16 cellular contexts compared by ENCODE assay signal in the genomic region with DNA sequence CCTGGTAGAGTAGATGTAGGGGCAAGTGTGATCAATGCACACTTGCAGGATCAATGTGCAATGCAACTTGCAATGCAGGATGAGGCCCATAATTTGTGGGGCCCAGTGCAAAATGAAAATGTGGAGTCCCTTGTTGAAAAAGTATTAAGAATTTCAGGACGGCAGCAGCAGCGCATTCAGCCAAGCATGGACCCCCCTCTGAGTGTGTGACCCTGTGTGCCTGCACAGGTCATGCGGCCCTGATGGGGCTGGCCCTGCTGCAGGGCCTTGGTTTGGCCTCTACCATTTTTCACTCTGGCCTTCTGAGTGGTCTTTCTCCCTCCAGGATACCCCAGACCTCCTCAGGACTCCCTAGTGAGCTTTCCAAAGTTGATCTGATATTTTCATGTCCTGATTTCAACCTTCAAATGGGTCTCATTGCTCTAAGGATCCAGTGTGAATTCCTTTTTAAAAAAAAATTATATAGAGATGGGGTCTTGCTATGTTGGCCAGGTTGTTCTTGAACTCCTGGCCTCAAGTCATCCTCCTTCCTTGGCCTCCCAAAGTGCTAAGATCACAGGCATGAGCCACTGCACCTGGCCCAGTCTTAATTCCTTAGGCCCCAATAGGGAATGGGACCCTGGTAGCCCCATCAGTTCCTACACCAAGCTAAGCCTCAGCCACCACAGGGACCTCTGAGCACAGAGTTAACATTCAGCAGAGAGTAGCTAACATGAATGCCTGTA. TPM values are rescaled to one million over a fixed set of nuclear protein-coding genes. Genes with fewer than 3 reads are reported as not detected.
DNase-seq lines count a peak whose midpoint lies in the region; ATAC-seq, FAIRE-seq and TF ChIP-seq lines count a peak whose summit lies in the region.
"Had no signal": no experiment of that assay in that cellular context is flagged by ENCODE, and none has a peak within 500 bp of the region (broad histone marks: within the 10 kb centered on the region; RNA-seq: fewer than 3 reads in every experiment).

No MANE protein-coding gene starts in this region.

- WGBS in GM12878 (ENCODE audit: insufficient coverage, insufficient replicate concordance, low lambda C conversion rate, missing lambda C conversion rate) = 100% methylated on average over 3 of the region's 3 CpGs
- 61 to 83% methylated on average over 3 of the region's 3 CpGs for WGBS in testis, 2 donors

- RAD21 ChIA-PET in GM12878 (lab: Charles Lee; ENCODE audit: unreplicated experiment) = interaction anchor here (0.7 to 3.4 kb wide), 4 partner anchors 43 to 67 kb away, joined by 3 to 35 read pairs (median 11); partner anchors contain the start of gene DUSP1

- H3K4me2 ChIP-seq in GM12878 (ENCODE audit: control insufficient read depth, insufficient read depth) = peak overlapping the region; percentile 100

- no peaks in the 10 kb centered on the region for H3K27me3 Mint-ChIP-seq in neural crest cell (ENCODE audit: low read depth)
- H3K27me3 Mint-ChIP-seq: activated CD4-positive, alpha-beta T cell treated with anti-CD3 and anti-CD28 coated beads for 36 hours had no signal

- H3K27me3 ChIP-seq in GM12878 (replicated peaks in 1 of 2; ENCODE audit: control insufficient read depth in 2 of 2, insufficient read depth in 2 of 2, low read length in 1 of 2) = no peaks in the 10 kb centered on the region
- no peaks in the 10 kb centered on the region for H3K27me3 ChIP-seq in effector memory CD4-positive, alpha-beta T cell (replicated peaks; ENCODE audit: control insufficient read depth, insufficient read depth, low read length, poor library complexity, severe bottlenecking)
- no peaks in the 10 kb centered on the region for H3K27me3 ChIP-seq in testis
- H3K27me3 ChIP-seq: foreskin keratinocyte, ovary, SJCRH30 had no signal

- POLR2A ChIA-PET in GM12878 (lab: Charles Lee) = interaction anchor here (0.6 to 3.9 kb wide), 6 partner anchors 8 to 67 kb away, joined by 3 to 45 read pairs (median 4); partner anchors contain the start of gene DUSP1

- peak overlapping the region; percentile 94 for H3K27ac ChIP-seq in 22Rv1
- H3K27ac ChIP-seq in GM12878 (ENCODE audit: control insufficient read depth, insufficient read depth) = peak overlapping the region; percentile 95
- no peak overlapping the region for H3K27ac ChIP-seq in effector memory CD4-positive, alpha-beta T cell (ENCODE audit: insufficient read depth, low read length, poor library complexity, severe bottlenecking)
- H3K27ac ChIP-seq in testis = no peak overlapping the region
- H3K27ac ChIP-seq: foreskin keratinocyte, SJCRH30 had no signal

- no peaks in the 10 kb centered on the region for H3K9me3 Mint-ChIP-seq in neural crest cell

- H3K27ac Mint-ChIP-seq in neural crest cell (ENCODE audit: unreplicated experiment) = no peak overlapping the region

- BruUV-seq in GM12878 (replicated peaks; lab: Mats Ljungman, UMichigan) = no TSS peak

- H3K4me1 Mint-ChIP-seq in neural crest cell = peaks cover 28% of the 10 kb centered on the region

- intact Hi-C loops in GM12878 (cut with micrococcal nuclease; ENCODE audit: unreplicated experiment) = loop anchor here (5.0 to 10.0 kb wide), 3 partner anchors 69 to 494 kb away; no protein-coding TSS in a partner anchor
- intact Hi-C loops in testis (cut with DNase I; ENCODE audit: low total_unique reads) = no loop called here

- SMC1A ChIA-PET in GM12878 (lab: Charles Lee; ENCODE audit: uncharacterized antibody, unreplicated experiment) = interaction anchor here (0.9 to 5.5 kb wide), 4 partner anchors 9 to 62 kb away, joined by 3 to 44 read pairs (median 14); no protein-coding TSS in a partner anchor

- TF ChIP-seq POLR2A in GM12878 (IDR thresholded peaks at IDR 0.05; ENCODE audit: low read depth, low read length) (no peak), testis (IDR thresholded peaks at IDR 0.05) (no peak)

- H3K4me3 ChIP-seq in GM12865 (ENCODE audit: low read depth, low read length) (peak overlapping the region; percentile 7; the same call in 1 of the 2 replicates), GM12878 (peak overlapping the region; percentile 97), testis (no peak overlapping the region)
- no peak overlapping the region for H3K4me3 ChIP-seq in effector memory CD4-positive, alpha-beta T cell (ENCODE audit: insufficient read depth, low read depth, low read length, poor library complexity, severe bottlenecking)
- H3K4me3 ChIP-seq: ovary, SJCRH30 had no signal

- FAIRE-seq in GM12878 (lab: Jason Lieb, UNC) = no peak

- H3K9ac ChIP-seq in GM12878 (ENCODE audit: control insufficient read depth, insufficient read depth, low read length) = peak overlapping the region; percentile 78; the same call in 1 of the 2 replicates

- DNase-seq in GM12865 (ENCODE audit: low read depth) (no peak), GM12878 (ENCODE audit: low read depth, low spot score) (no peak), neural crest cell (ENCODE audit: low read depth, low spot score) (no peak), DMS53 (lab: John Stamatoyannopoulos, UW) (no peak), NCI-H774 (lab: John Stamatoyannopoulos, UW) (no peak), testis (no peak)
- DNase-seq in effector memory CD4-positive, alpha-beta T cell = no peak
- DNase-seq: foreskin keratinocyte; GDM1; H7; left cardiac atrium; SJCRH30; stimulated activated CD4-positive, alpha-beta T cell treated with anti-CD3 and anti-CD28 coated beads, Interleukin-2, amount 100 ng/mL, for 48 hours had no signal

- ATAC-seq in GM12878 = no peak
- ATAC-seq: foreskin keratinocyte, left cardiac atrium had no signal

- in situ Hi-C loops in GM12878 (cut with MboI) = no loop called here

- H3K36me3 ChIP-seq in GM12878 (ENCODE audit: control insufficient read depth in 2 of 2, insufficient read depth in 2 of 2, low read length in 1 of 2) (peaks cover 0 to 8% of the 10 kb centered on the region in 2 experiments; a peak in 2 of 4 replicates), testis (ENCODE audit: low read depth, missing control alignments) (no peaks in the 10 kb centered on the region)
- no peaks in the 10 kb centered on the region for H3K36me3 ChIP-seq in effector memory CD4-positive, alpha-beta T cell (ENCODE audit: control insufficient read depth, insufficient read depth, low read length)
- H3K36me3 ChIP-seq: ovary, SJCRH30 had no signal

- TF ChIP-seq CTCF in 22Rv1 (IDR thresholded peaks at IDR 0.05) (no peak), GM12865 (IDR thresholded peaks at IDR 0.05; ENCODE audit: insufficient read depth, low read depth, low read length, missing control alignments) (no peak), GM12878 (IDR thresholded peaks at IDR 0.05 in 2 of 3, conservative IDR thresholded peaks at IDR 0.05 in 1 of 3; ENCODE audit: control insufficient read depth in 2 of 3, extremely low read depth in 1 of 3, insufficient read depth in 1 of 3, low read depth in 3 of 3, low read length in 3 of 3) (no peak), neural crest cell (conservative IDR thresholded peaks at IDR 0.05) (no peak), testis (IDR thresholded peaks at IDR 0.05) (no peak)

- H3K9me3 ChIP-seq in GM12878 (replicated peaks; ENCODE audit: control insufficient read depth, insufficient read depth, low read length) (no peaks in the 10 kb centered on the region), testis (no peaks in the 10 kb centered on the region)
- H3K9me3 ChIP-seq in effector memory CD4-positive, alpha-beta T cell (ENCODE audit: control insufficient read depth, low read length) = no peaks in the 10 kb centered on the region
- H3K9me3 ChIP-seq: ovary, SJCRH30 had no signal

- H4K20me1 ChIP-seq in GM12878 (ENCODE audit: control insufficient read depth, insufficient read depth) = no peaks in the 10 kb centered on the region

- H2AFZ ChIP-seq in GM12878 (ENCODE audit: control insufficient read depth, low read depth, low read length) = peak overlapping the region; percentile 81; the same call in 1 of the 2 replicates

- TF ChIP-seq EP300 in GM12878 (IDR thresholded peaks at IDR 0.05; ENCODE audit: borderline replicate concordance in 1 of 2, control insufficient read depth in 1 of 2, low read depth in 2 of 2, low read length in 2 of 2) = no peak

- peak overlapping the region; percentile 15 for H3K4me3 Mint-ChIP-seq in neural crest cell

- no peak for TF ChIP-seq RAD21 in GM12878 (IDR thresholded peaks at IDR 0.05; ENCODE audit: insufficient read depth, low read depth, low read length)

- H3K4me1 ChIP-seq in GM12878 (ENCODE audit: control insufficient read depth, insufficient read depth, low read length) (peaks cover 31% of the 10 kb centered on the region), testis (peaks cover 56% of the 10 kb centered on the region)
- H3K4me1 ChIP-seq in effector memory CD4-positive, alpha-beta T cell (ENCODE audit: control insufficient read depth, insufficient read depth, low read length, poor library complexity, severe bottlenecking) = peaks cover 34% of the 10 kb centered on the region
- H3K4me1 ChIP-seq: foreskin keratinocyte had no signal

- no peaks in the 10 kb centered on the region for H3K36me3 Mint-ChIP-seq in neural crest cell (ENCODE audit: low read depth)

- CTCF ChIA-PET in GM12878 (lab: Yijun Ruan, JAX) = interaction anchor here (0.9 to 4.1 kb wide), 3 partner anchors 10 to 66 kb away, joined by 3 to 22 read pairs (median 6); no protein-coding TSS in a partner anchor

- peaks cover 62% of the 10 kb centered on the region for H3K79me2 ChIP-seq in GM12878 (ENCODE audit: control insufficient read depth, insufficient read depth, low read length)

TF ChIP-seq in GM12878, 131 proteins besides CTCF, POLR2A, EP300 and RAD21 (continues in another document):
- 0 out of 2 replicates have a peak, but pooled peaks have one; percentile 22 for TF ChIP-seq ZNF207 (IDR thresholded peaks at IDR 0.05; ENCODE audit: borderline replicate concordance)

RNA-seq across cellular contexts. Expression of gene ERGIC1, which starts 4.3 kb away (rescaled TPM):
- total RNA-seq in GM12878 (2013; cell fraction: nucleolus; rRNA removed) = 247 and 251 TPM in 2 replicates
- 77.0 and 86.2 TPM in 2 replicates for total RNA-seq in GM12878 (2014; rRNA removed)
- total RNA-seq in GM12878 (2014; rRNA removed; fragmentation: Illumina TruSeq; extraction: Trizol) = 70.6 and 71.3 TPM in 2 replicates
- 90.0 and 97.6 TPM in 2 replicates for total RNA-seq in GM12878 (2021)
- 45.2 TPM for polyA plus RNA-seq in GM12878 (2011; ENCODE audit: low read depth)
- polyA plus RNA-seq in GM12878 (2011; rRNA removed) = 56.1 and 81.2 TPM in 2 replicates
- polyA plus RNA-seq in GM12878 (2011; cell fraction: cytosol; rRNA removed) = 110 and 117 TPM in 2 replicates
- 70.5 and 84.8 TPM in 2 replicates for polyA plus RNA-seq in GM12878 (2011; cell fraction: nucleus; rRNA removed)
- polyA plus RNA-seq in GM12878 (2012) = 72.6 and 77.3 TPM in 2 replicates
- 78.1 and 104 TPM in 2 replicates for polyA plus RNA-seq in GM12878 (2014; fragmentation: Illumina TruSeq; extraction: Trizol)
- polyA plus RNA-seq in GM12878 (2014; fragmentation: Nextera tagmentation; extraction: Ambion mirVana) = 10 to 100 TPM in 1 of 2 experiments, 1 to 10 TPM in 1; 8.8 to 21.0 TPM
- polyA plus RNA-seq in GM12878 (2014; rRNA removed) = 88.7 and 88.8 TPM in 2 replicates
- polyA plus RNA-seq in GM12878 (2016; fragmentation: Nextera tagmentation; extraction: Ambion mirVana) = 10 to 100 TPM; 26.3 to 28.6 TPM
- 136 and 155 TPM in 2 replicates for polyA minus RNA-seq in GM12878 (2011; rRNA and poly(A)+ RNA removed)
- polyA minus RNA-seq in GM12878 (2011; cell fraction: cytosol; rRNA and poly(A)+ RNA removed) = 30.7 and 37.3 TPM in 2 replicates
- polyA minus RNA-seq in GM12878 (2011; cell fraction: nucleus; rRNA and poly(A)+ RNA removed) = 28.8 and 59.6 TPM in 2 replicates
- total RNA-seq in neural crest cell = 106 and 108 TPM in 2 replicates
- total RNA-seq in testis = 10 to 100 TPM; 89.8 to 100.0 TPM
- polyA plus RNA-seq in testis (ENCODE audit: insufficient read depth, low read depth, low replicate concordance) = 94.1 TPM

Comparison
In these comparisons a context has a peak if more than half of its experiments do, and no peak if none do; other contexts are left out.
1. H3K27ac ChIP-seq: peak in 22Rv1 (single experiment) and GM12878 (single experiment); none in effector memory CD4-positive, alpha-beta T cell (single experiment) and testis (0 of 2).
2. H3K4me3 ChIP-seq: peak in GM12865 (single experiment) and GM12878 (single experiment); none in effector memory CD4-positive, alpha-beta T cell (single experiment) and testis (0 of 2).